Comparison of ENCODE assay signal across 11 cellular contexts in genomic region chr13:73421310-73421912, GRCh38.
DNase-seq lines count a peak whose midpoint lies in the region; ATAC-seq, FAIRE-seq and TF ChIP-seq lines count a peak whose summit lies in the region.
"Had no signal": no experiment of that assay in that cellular context is flagged by ENCODE, and none has a peak within 500 bp of the region (broad histone marks: within the 10 kb centered on the region; RNA-seq: fewer than 3 reads in every experiment).

No MANE protein-coding gene starts in this region.

- H3K79me2 ChIP-seq in astrocyte (ENCODE audit: insufficient read depth, low read length), result no peaks in the 10 kb centered on the region
- no peaks in the 10 kb centered on the region for H3K79me2 ChIP-seq in osteoblast (ENCODE audit: insufficient read depth, low read length)
- H3K79me2 ChIP-seq in GM23338 (replicated peaks; ENCODE audit: insufficient read depth), result no peaks in the 10 kb centered on the region

- H3K9me3 Mint-ChIP-seq in astrocyte (ENCODE audit: unreplicated experiment) (peaks cover 2% of the 10 kb centered on the region), GM23338 (no peaks in the 10 kb centered on the region)

- peak overlapping the region; percentile 74 for H3K27ac ChIP-seq in astrocyte (ENCODE audit: low read depth, low read length)
- no peak overlapping the region for H3K27ac ChIP-seq in osteoblast (ENCODE audit: low read depth, low read length)
- no peak overlapping the region for H3K27ac ChIP-seq in GM23338 (ENCODE audit: low read depth)
- H3K27ac ChIP-seq: 22Rv1 had no signal

- H2AFZ ChIP-seq in astrocyte (ENCODE audit: low read depth, low read length) (peak overlapping the region; percentile 21), osteoblast (ENCODE audit: low read length) (no peak overlapping the region), GM23338 (no peak overlapping the region)

- peaks cover 11% of the 10 kb centered on the region for H3K4me1 Mint-ChIP-seq in astrocyte (ENCODE audit: low read depth, unreplicated experiment)
- H3K4me1 Mint-ChIP-seq in GM23338, result no peaks in the 10 kb centered on the region

- H3K27me3 Mint-ChIP-seq in astrocyte (ENCODE audit: low read depth, unreplicated experiment) (no peaks in the 10 kb centered on the region), GM23338 (ENCODE audit: insufficient read depth, low read depth, poor library complexity) (no peaks in the 10 kb centered on the region)

- FAIRE-seq in astrocyte (lab: Jason Lieb, UNC), result no peak

- ATAC-seq in SK-N-SH treated with all-trans-retinoic acid at 6 μM for 48 hours (no peak), GM23338 (no peak)

- DNase-seq in DMS53 (lab: John Stamatoyannopoulos, UW) (peak; percentile 37), DMS53 treated with DMSO at 0.1 percent for 48 hours (lab: John Stamatoyannopoulos, UW; ENCODE audit: unreplicated experiment) (no peak), HT1080 (ENCODE audit: low read depth) (peak; percentile 95), astrocyte (ENCODE audit: low read depth) (peak; percentile 96), osteoblast (ENCODE audit: insufficient read length, low spot score, missing footprints) (peak; percentile 46), posterior vena cava (ENCODE audit: low spot score) (no peak), GM23338 (ENCODE audit: low spot score) (no peak)
- DNase-seq: DND-41, occipital lobe had no signal

- no peak overlapping the region for H3K27ac Mint-ChIP-seq in astrocyte (ENCODE audit: unreplicated experiment)
- no peak overlapping the region for H3K27ac Mint-ChIP-seq in GM23338

- TF ChIP-seq CTCF in astrocyte (IDR thresholded peaks at IDR 0.05; ENCODE audit: insufficient read depth, low read depth, low read length), result no peak
- no peak for TF ChIP-seq CTCF in osteoblast (IDR thresholded peaks at IDR 0.05; ENCODE audit: extremely low read depth, low read depth, low read length)
- TF ChIP-seq CTCF in GM23338 (conservative IDR thresholded peaks at IDR 0.05; ENCODE audit: low read depth in 2 of 2), result no peak

- no peaks in the 10 kb centered on the region for H3K9me3 ChIP-seq in astrocyte (ENCODE audit: insufficient read depth, low read depth, low read length)
- H3K9me3 ChIP-seq in osteoblast (ENCODE audit: low read depth, low read length), result no peaks in the 10 kb centered on the region

- no peaks in the 10 kb centered on the region for H3F3A ChIP-seq in GM23338 (replicated peaks; ENCODE audit: low read depth)

- intact Hi-C loops in posterior vena cava (cut with DNase I), result no loop called here

- H3K9me2 ChIP-seq in GM23338 (ENCODE audit: insufficient read depth), result no peaks in the 10 kb centered on the region

- no peaks in the 10 kb centered on the region for H4K20me1 ChIP-seq in astrocyte (ENCODE audit: insufficient read depth, low read length)
- H4K20me1 ChIP-seq in osteoblast (ENCODE audit: insufficient read depth, low read length), result no peaks in the 10 kb centered on the region
- no peaks in the 10 kb centered on the region for H4K20me1 ChIP-seq in GM23338 (replicated peaks; ENCODE audit: insufficient read depth)

- H3K4me1 ChIP-seq in astrocyte (ENCODE audit: insufficient read depth, low read length) (peaks cover 11% of the 10 kb centered on the region), osteoblast (ENCODE audit: insufficient read depth, low read length) (peaks cover 4% of the 10 kb centered on the region), GM23338 (ENCODE audit: insufficient read depth) (no peaks in the 10 kb centered on the region)

- no peak overlapping the region for H3K4me3 Mint-ChIP-seq in astrocyte (ENCODE audit: unreplicated experiment)
- no peak overlapping the region for H3K4me3 Mint-ChIP-seq in GM23338

- H3K4me2 ChIP-seq in astrocyte (ENCODE audit: low read length) (peak overlapping the region; percentile 71), osteoblast (ENCODE audit: insufficient read depth, low read length) (no peak overlapping the region), GM23338 (no peak overlapping the region)

- peak overlapping the region; percentile 11 for H3K9ac ChIP-seq in astrocyte (ENCODE audit: low read length)

- H3K4me3 ChIP-seq in astrocyte (ENCODE audit: insufficient read depth, low read depth, low read length) (peak overlapping the region; percentile 3), osteoblast (ENCODE audit: insufficient read depth, low read length) (no peak overlapping the region), GM23338 (no peak overlapping the region)

- H3K27me3 ChIP-seq in astrocyte (ENCODE audit: insufficient read depth, low read length), result no peaks in the 10 kb centered on the region
- H3K27me3 ChIP-seq in osteoblast (ENCODE audit: insufficient read depth, low read length), result no peaks in the 10 kb centered on the region
- H3K27me3 ChIP-seq in GM23338 (ENCODE audit: insufficient read depth), result no peaks in the 10 kb centered on the region

- H3K36me3 Mint-ChIP-seq in astrocyte (ENCODE audit: low read depth, unreplicated experiment), result no peaks in the 10 kb centered on the region
- H3K36me3 Mint-ChIP-seq in GM23338 (ENCODE audit: low read depth), result no peaks in the 10 kb centered on the region

- no peaks in the 10 kb centered on the region for H3K36me3 ChIP-seq in astrocyte (ENCODE audit: insufficient read depth, low read length)
- H3K36me3 ChIP-seq in osteoblast (ENCODE audit: insufficient read depth, low read length), result no peaks in the 10 kb centered on the region
- no peaks in the 10 kb centered on the region for H3K36me3 ChIP-seq in GM23338 (ENCODE audit: insufficient read depth)

TF ChIP-seq in SK-N-SH treated with all-trans-retinoic acid at 6 μM for 48 hours, 23 proteins besides CTCF, POLR2A, EP300 and RAD21 (continues in another document):
- TF ChIP-seq, protein P1, sequence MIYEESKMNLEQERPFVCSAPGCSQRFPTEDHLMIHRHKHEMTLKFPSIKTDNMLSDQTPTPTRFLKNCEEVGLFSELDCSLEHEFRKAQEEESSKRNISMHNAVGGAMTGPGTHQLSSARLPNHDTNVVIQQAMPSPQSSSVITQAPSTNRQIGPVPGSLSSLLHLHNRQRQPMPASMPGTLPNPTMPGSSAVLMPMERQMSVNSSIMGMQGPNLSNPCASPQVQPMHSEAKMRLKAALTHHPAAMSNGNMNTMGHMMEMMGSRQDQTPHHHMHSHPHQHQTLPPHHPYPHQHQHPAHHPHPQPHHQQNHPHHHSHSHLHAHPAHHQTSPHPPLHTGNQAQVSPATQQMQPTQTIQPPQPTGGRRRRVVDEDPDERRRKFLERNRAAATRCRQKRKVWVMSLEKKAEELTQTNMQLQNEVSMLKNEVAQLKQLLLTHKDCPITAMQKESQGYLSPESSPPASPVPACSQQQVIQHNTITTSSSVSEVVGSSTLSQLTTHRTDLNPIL (CRISPR knock-in tag; IDR thresholded peaks at IDR 0.05; ENCODE audit: low read depth), result no peak
- TF ChIP-seq TCF4 (CRISPR knock-in tag; IDR thresholded peaks at IDR 0.05; ENCODE audit: borderline replicate concordance) (no peak), CSDC2 (CRISPR knock-in tag; IDR thresholded peaks at IDR 0.05) (no peak), ZNF8 (CRISPR knock-in tag; IDR thresholded peaks at IDR 0.05) (no peak), ZFP30 (CRISPR knock-in tag; IDR thresholded peaks at IDR 0.05) (no peak), OSR1 (CRISPR knock-in tag; IDR thresholded peaks at IDR 0.05) (no peak), PPARA (CRISPR knock-in tag; IDR thresholded peaks at IDR 0.05; ENCODE audit: borderline replicate concordance) (no peak), TOX (CRISPR knock-in tag; IDR thresholded peaks at IDR 0.05; ENCODE audit: borderline replicate concordance) (no peak), BACH2 (CRISPR knock-in tag; IDR thresholded peaks at IDR 0.05; ENCODE audit: borderline replicate concordance) (no peak), GLIS3 (CRISPR knock-in tag; IDR thresholded peaks at IDR 0.05) (no peak)

TF ChIP-seq in GM23338, 12 proteins besides CTCF, POLR2A, EP300 and RAD21 (continues in another document):
- TF ChIP-seq ZNF331 (CRISPR knock-in tag; IDR thresholded peaks at IDR 0.05; ENCODE audit: low read depth) (no peak), STAT1 (IDR thresholded peaks at IDR 0.05; ENCODE audit: unreplicated experiment) (no peak)

Comparison
In these comparisons a context has a peak if more than half of its experiments do, and no peak if none do; other contexts are left out.
1. DNase-seq: peak in DMS53 (single experiment), HT1080 (single experiment), astrocyte (single experiment) and osteoblast (single experiment); none in DMS53 treated with DMSO at 0.1 percent for 48 hours (single experiment), posterior vena cava (single experiment) and GM23338 (single experiment).